8 cellular contexts compared by ENCODE assay signal in the genomic region with DNA sequence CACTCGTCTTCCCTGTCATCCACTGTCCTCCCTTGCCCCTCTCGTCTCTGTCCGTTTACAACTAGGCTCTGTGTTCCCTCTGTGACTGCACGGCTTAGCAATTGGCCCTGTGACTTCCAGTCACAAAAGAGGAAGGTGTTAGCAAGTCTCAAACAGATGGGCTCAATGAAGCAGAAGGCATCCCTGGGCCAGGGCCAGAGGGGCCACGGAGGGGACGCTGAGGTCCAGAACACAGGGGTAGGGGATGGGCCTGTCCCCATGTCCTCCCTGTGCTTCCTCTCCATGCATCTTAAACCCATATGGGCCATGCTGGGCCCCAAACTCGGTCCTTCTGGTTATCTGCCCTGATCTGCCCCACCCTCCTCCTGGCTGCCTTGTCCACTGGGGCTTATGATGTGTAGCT. TPM values are rescaled to one million over a fixed set of nuclear protein-coding genes. Genes with fewer than 3 reads are reported as not detected.
DNase-seq lines count a peak whose midpoint lies in the region; ATAC-seq, FAIRE-seq and TF ChIP-seq lines count a peak whose summit lies in the region.

A gene with protein sequence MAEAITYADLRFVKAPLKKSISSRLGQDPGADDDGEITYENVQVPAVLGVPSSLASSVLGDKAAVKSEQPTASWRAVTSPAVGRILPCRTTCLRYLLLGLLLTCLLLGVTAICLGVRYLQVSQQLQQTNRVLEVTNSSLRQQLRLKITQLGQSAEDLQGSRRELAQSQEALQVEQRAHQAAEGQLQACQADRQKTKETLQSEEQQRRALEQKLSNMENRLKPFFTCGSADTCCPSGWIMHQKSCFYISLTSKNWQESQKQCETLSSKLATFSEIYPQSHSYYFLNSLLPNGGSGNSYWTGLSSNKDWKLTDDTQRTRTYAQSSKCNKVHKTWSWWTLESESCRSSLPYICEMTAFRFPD (minus strand): TSS at position 89 of the 403 bp plus-strand sequence. CDS start 110 bp downstream, outside the sequence.

- H3K27ac Mint-ChIP-seq in GM23338 (no peak within 1 kb of the TSS), memory B cell (peak within 1 kb of the TSS; percentile 98)

- H3K79me2 ChIP-seq in GM23338 (replicated peaks; ENCODE audit: insufficient read depth), result no peaks in the 10 kb centered on the region
- H3K79me2 ChIP-seq in GM12878 (ENCODE audit: control insufficient read depth, insufficient read depth, low read length), result no peaks in the 10 kb centered on the region; the same call in 1 of the 2 replicates

- H3F3A ChIP-seq in GM23338 (replicated peaks; ENCODE audit: low read depth), result peaks cover 17% of the 10 kb centered on the region

- no peak for FAIRE-seq in A549 (lab: Jason Lieb, UNC)
- peak; percentile 61 for FAIRE-seq in GM12878 (lab: Jason Lieb, UNC)

- H3K36me3 ChIP-seq in GM23338 (ENCODE audit: insufficient read depth) (no peaks in the 10 kb centered on the region), GM12878 (ENCODE audit: control insufficient read depth in 2 of 2, insufficient read depth in 2 of 2, low read length in 1 of 2) (no peaks in the 10 kb centered on the region)

- WGBS in A549 (ENCODE audit: missing lambda C conversion rate), result 68% methylated on average over 7 of the region's 7 CpGs
- 23% methylated on average over 7 of the region's 7 CpGs for WGBS in GM12878 (ENCODE audit: insufficient coverage, insufficient replicate concordance, low lambda C conversion rate, missing lambda C conversion rate)

- H3K4me3 Mint-ChIP-seq in GM23338, result peak within 1 kb of the TSS; percentile 78
- H3K4me3 Mint-ChIP-seq in memory B cell, result peak within 1 kb of the TSS; percentile 86

- RAD21 ChIA-PET in GM12878 (lab: Charles Lee; ENCODE audit: unreplicated experiment), result interaction anchor here (2.6 to 3.5 kb wide), 3 partner anchors 13 to 113 kb away, joined by 11 to 17 read pairs (median 14); partner anchors contain the start of genes CREB3, TESK1 and TLN1

- in situ Hi-C loops in GM12878 (cut with MboI), result no loop called here

- CTCF ChIA-PET in A549 (lab: Yijun Ruan, JAX) (interaction anchor here (1.4 to 2.3 kb wide), 3 partner anchors 11 to 28 kb away, joined by 3 to 9 read pairs (median 4); no protein-coding TSS in a partner anchor), GM12878 (lab: Yijun Ruan, JAX) (interaction anchor here (1.3 to 9.0 kb wide), 8 partner anchors 11 to 208 kb away, joined by 4 to 101 read pairs (median 6); partner anchors contain the start of genes ARHGEF39, SIT1 and TESK1)

- no peaks in the 10 kb centered on the region for H4K20me1 ChIP-seq in GM23338 (replicated peaks; ENCODE audit: insufficient read depth)
- H4K20me1 ChIP-seq in GM12878 (ENCODE audit: control insufficient read depth, insufficient read depth), result no peaks in the 10 kb centered on the region

- H3K4me3 ChIP-seq in A549, result no peak within 1 kb of the TSS
- peak within 1 kb of the TSS; percentile 85 for H3K4me3 ChIP-seq in GM23338
- H3K4me3 ChIP-seq in GM12878, result peak within 1 kb of the TSS; percentile 72

- peak within 1 kb of the TSS; percentile 64 for H3K9ac ChIP-seq in GM12878 (ENCODE audit: control insufficient read depth, insufficient read depth, low read length)

- H3K27me3 Mint-ChIP-seq in GM23338 (ENCODE audit: insufficient read depth, low read depth, poor library complexity) (peaks cover 34% of the 10 kb centered on the region), memory B cell (no peaks in the 10 kb centered on the region)

- peak within 1 kb of the TSS; percentile 100 for H2AFZ ChIP-seq in GM23338
- H2AFZ ChIP-seq in GM12878 (ENCODE audit: control insufficient read depth, low read depth, low read length), result peak within 1 kb of the TSS; percentile 88

- H3K9me3 Mint-ChIP-seq in GM23338 (no peaks in the 10 kb centered on the region), memory B cell (no peaks in the 10 kb centered on the region)

- POLR2A ChIA-PET in A549 (lab: Yijun Ruan, JAX), result no interaction called here
- POLR2A ChIA-PET in GM12878 (lab: Charles Lee), result interaction anchor here (0.5 to 6.6 kb wide), 5 partner anchors 14 to 46 kb away, joined by 3 to 85 read pairs (median 18); partner anchors contain the start of genes ARHGEF39, CCDC107, RMRP and TESK1

- peaks cover 14% of the 10 kb centered on the region for H3K4me1 Mint-ChIP-seq in GM23338
- H3K4me1 Mint-ChIP-seq in memory B cell, result peaks cover 70% of the 10 kb centered on the region

- H3K27ac ChIP-seq in A549, result no peak within 1 kb of the TSS
- H3K27ac ChIP-seq in GM23338 (ENCODE audit: low read depth), result no peak within 1 kb of the TSS
- H3K27ac ChIP-seq in GM12878 (ENCODE audit: control insufficient read depth, insufficient read depth), result peak within 1 kb of the TSS; percentile 57
- no peak within 1 kb of the TSS for H3K27ac ChIP-seq in foreskin keratinocyte

- H3K4me1 ChIP-seq in A549 (no peaks in the 10 kb centered on the region), GM23338 (ENCODE audit: insufficient read depth) (peaks cover 14% of the 10 kb centered on the region), GM12878 (ENCODE audit: control insufficient read depth, insufficient read depth, low read length) (peaks cover 44% of the 10 kb centered on the region), foreskin keratinocyte (no peaks in the 10 kb centered on the region)

- peaks cover 33% of the 10 kb centered on the region for H3K27me3 ChIP-seq in GM23338 (ENCODE audit: insufficient read depth)
- no peaks in the 10 kb centered on the region; a peak in 1 of 4 replicates for H3K27me3 ChIP-seq in GM12878 (replicated peaks in 1 of 2; ENCODE audit: control insufficient read depth in 2 of 2, insufficient read depth in 2 of 2, low read length in 1 of 2)
- peaks cover 29% of the 10 kb centered on the region for H3K27me3 ChIP-seq in foreskin keratinocyte

- no peak for TF ChIP-seq CTCF in A549 (IDR thresholded peaks at IDR 0.05)
- TF ChIP-seq CTCF in GM23338 (conservative IDR thresholded peaks at IDR 0.05; ENCODE audit: low read depth in 2 of 2), result no peak
- no peak for TF ChIP-seq CTCF in GM12878 (IDR thresholded peaks at IDR 0.05 in 2 of 3, conservative IDR thresholded peaks at IDR 0.05 in 1 of 3; ENCODE audit: control insufficient read depth in 2 of 3, extremely low read depth in 1 of 3, insufficient read depth in 1 of 3, low read depth in 3 of 3, low read length in 3 of 3)
- no peak for TF ChIP-seq CTCF in foreskin keratinocyte (conservative IDR thresholded peaks at IDR 0.05)

- no peak for TF ChIP-seq POLR2A in A549 (IDR thresholded peaks at IDR 0.05; ENCODE audit: low read length)
- TF ChIP-seq POLR2A in GM12878 (IDR thresholded peaks at IDR 0.05; ENCODE audit: low read depth, low read length), result peak; percentile 65

- peak within 1 kb of the TSS; percentile 12; the same call in 1 of the 3 replicates for H3K4me2 ChIP-seq in A549
- H3K4me2 ChIP-seq in GM23338, result peak within 1 kb of the TSS; percentile 95
- peak within 1 kb of the TSS; percentile 92 for H3K4me2 ChIP-seq in GM12878 (ENCODE audit: control insufficient read depth, insufficient read depth)

- SMC1A ChIA-PET in GM12878 (lab: Charles Lee; ENCODE audit: uncharacterized antibody, unreplicated experiment), result interaction anchor here (1.1 to 2.9 kb wide), 4 partner anchors 9 to 112 kb away, joined by 3 to 13 read pairs (median 6); partner anchors contain the start of gene TESK1

- H3K9me3 ChIP-seq in A549 (no peaks in the 10 kb centered on the region), GM12878 (replicated peaks; ENCODE audit: control insufficient read depth, insufficient read depth, low read length) (no peaks in the 10 kb centered on the region)

- BruUV-seq in GM12878 (replicated peaks; lab: Mats Ljungman, UMichigan), result no TSS peak

- TF ChIP-seq EP300 in A549 (IDR thresholded peaks at IDR 0.05) (no peak), GM12878 (IDR thresholded peaks at IDR 0.05; ENCODE audit: borderline replicate concordance in 1 of 2, control insufficient read depth in 1 of 2, low read depth in 2 of 2, low read length in 2 of 2) (no peak)

- DNase-seq in A549 (ENCODE audit: low read depth in 1 of 2, low spot score in 1 of 2) (no peak), GM23338 (ENCODE audit: low spot score) (no peak), GM12878 (ENCODE audit: low read depth, low spot score) (no peak), memory B cell (ENCODE audit: low spot score in 2 of 2) (peak; percentile 47 to 48), foreskin keratinocyte (no peak), 8988T (no peak)
- no peak for DNase-seq in activated effector memory CD4-positive, alpha-beta T cell treated with Interleukin-2 at 50 U/mL for 16 hours

- ATAC-seq in A549, result no peak
- no peak for ATAC-seq in GM23338
- peak; percentile 16 for ATAC-seq in GM12878
- peak; percentile 60 for ATAC-seq in memory B cell (ENCODE audit: low read depth)
- no peak for ATAC-seq in foreskin keratinocyte
- no peak for ATAC-seq in HG02763 (IDR thresholded peaks at IDR 0.05; ENCODE audit: unreplicated experiment)

- no peaks in the 10 kb centered on the region for H3K36me3 Mint-ChIP-seq in GM23338 (ENCODE audit: low read depth)
- H3K36me3 Mint-ChIP-seq in memory B cell, result peaks cover 19% of the 10 kb centered on the region

- intact Hi-C loops in GM12878 (cut with micrococcal nuclease; ENCODE audit: unreplicated experiment), result no loop called here

- H3K9me2 ChIP-seq in GM23338 (ENCODE audit: insufficient read depth), result no peaks in the 10 kb centered on the region

- TF ChIP-seq RAD21 in A549 (conservative IDR thresholded peaks at IDR 0.05 in 1 of 2, IDR thresholded peaks at IDR 0.05 in 1 of 2), result no peak
- TF ChIP-seq RAD21 in GM12878 (IDR thresholded peaks at IDR 0.05; ENCODE audit: insufficient read depth, low read depth, low read length), result no peak

RNA-seq across cellular contexts. Expression of the gene that starts here (rescaled TPM):
- 0.87 and 1.2 TPM in 2 replicates for polyA plus RNA-seq in A549 (2011; rRNA removed)
- polyA plus RNA-seq in A549 (2012; cell fraction: cytosol; rRNA removed), result 0.17 and 0.19 TPM in 2 replicates
- 1.2 and 1.4 TPM in 2 replicates for polyA plus RNA-seq in A549 (2012; cell fraction: nucleus; rRNA removed)
- 0.10 to 0.55 TPM (median 0.44 TPM) in 3 replicates for polyA plus RNA-seq in A549 (2017; fragmentation: RNase III; extraction: RNeasy Plus Mini Kit Qiagen cat#74134 plus additional on column Dnase treatment)
- polyA minus RNA-seq in A549 (2011; rRNA and poly(A)+ RNA removed), result 0.74 and 0.92 TPM in 2 replicates
- 2.7 and 4.8 TPM in 2 replicates for total RNA-seq in GM23338 (2014; rRNA removed; shearing (Covaris generic))
- polyA plus RNA-seq in GM23338 (2016; fragmentation: Nextera tagmentation; extraction: Ambion mirVana), result 4.6 and 4.7 TPM in 2 replicates
- total RNA-seq in GM12878 (2013; cell fraction: nucleolus; rRNA removed), result 13.9 and 16.8 TPM in 2 replicates
- 12.2 and 14.2 TPM in 2 replicates for total RNA-seq in GM12878 (2014; rRNA removed)
- total RNA-seq in GM12878 (2014; rRNA removed; fragmentation: Illumina TruSeq; extraction: Trizol), result 5.8 and 7.0 TPM in 2 replicates
- 8.9 and 9.0 TPM in 2 replicates for total RNA-seq in GM12878 (2021)
- 12.2 TPM for polyA plus RNA-seq in GM12878 (2011; ENCODE audit: low read depth)
- 3.0 and 3.1 TPM in 2 replicates for polyA plus RNA-seq in GM12878 (2011; rRNA removed)
- 2.3 and 2.9 TPM in 2 replicates for polyA plus RNA-seq in GM12878 (2011; cell fraction: cytosol; rRNA removed)
- polyA plus RNA-seq in GM12878 (2011; cell fraction: nucleus; rRNA removed), result 12.6 and 15.4 TPM in 2 replicates
- 10.2 and 16.4 TPM in 2 replicates for polyA plus RNA-seq in GM12878 (2012)
- polyA plus RNA-seq in GM12878 (2014; fragmentation: Illumina TruSeq; extraction: Trizol), result 6.6 and 8.4 TPM in 2 replicates
- polyA plus RNA-seq in GM12878 (2014; fragmentation: Nextera tagmentation; extraction: Ambion mirVana), result 1 to 10 TPM; 2.1 to 2.3 TPM
- polyA plus RNA-seq in GM12878 (2014; rRNA removed), result 8.9 and 12.0 TPM in 2 replicates
- polyA plus RNA-seq in GM12878 (2016; fragmentation: Nextera tagmentation; extraction: Ambion mirVana), result 1 to 10 TPM; 2.8 to 2.9 TPM
- polyA minus RNA-seq in GM12878 (2011; rRNA and poly(A)+ RNA removed), result 2.6 and 6.9 TPM in 2 replicates
- polyA minus RNA-seq in GM12878 (2011; cell fraction: cytosol; rRNA and poly(A)+ RNA removed), result 0.80 TPM in 1 of 2 replicates, not detected in the other
- 5.7 and 6.7 TPM in 2 replicates for polyA minus RNA-seq in GM12878 (2011; cell fraction: nucleus; rRNA and poly(A)+ RNA removed)
- 0.20 and 0.28 TPM in 2 replicates for total RNA-seq in foreskin keratinocyte
- 0.19 TPM in 2 replicates for polyA plus RNA-seq in foreskin keratinocyte

Comparison
In these comparisons a context has a peak if more than half of its experiments do, and no peak if none do; other contexts are left out.
1. ATAC-seq: peak in GM12878 (single experiment) and memory B cell (single experiment); none in A549 (0 of 2), GM23338 (single experiment), foreskin keratinocyte (single experiment) and HG02763 (single experiment).
2. DNase-seq: peak in memory B cell (2 of 2); none in A549 (0 of 2), GM23338 (single experiment), GM12878 (single experiment), foreskin keratinocyte (0 of 2), activated effector memory CD4-positive, alpha-beta T cell treated with Interleukin-2 at 50 U/mL for 16 hours (single experiment) and 8988T (single experiment).
3. H3K4me2 ChIP-seq: peak in every context shown above with its lines; median percentile 95 in GM23338; 92 in GM12878; 12 in A549.
4. Of the 24 proteins assayed by ChIP-seq in both GM12878 and A549: peak only in GM12878: POLR2A; only in A549: none; in both: none; in neither: 23.